Comparison of ENCODE assay signal across 8 cellular contexts in genomic region chr3:12556243-12556722, GRCh38. TPM values are rescaled to one million over a fixed set of nuclear protein-coding genes. Genes with fewer than 3 reads are reported as not detected.
DNase-seq lines count a peak whose midpoint lies in the region; ATAC-seq and TF ChIP-seq lines count a peak whose summit lies in the region.

No MANE protein-coding gene starts in this region.

- no peaks in the 10 kb centered on the region for H3K9me3 ChIP-seq in CD4-positive, alpha-beta memory T cell (ENCODE audit: control insufficient read depth in 1 of 2, low read length in 2 of 2)
- H3K9me3 ChIP-seq in MG63 (no peaks in the 10 kb centered on the region), colonic mucosa (no peaks in the 10 kb centered on the region), muscle layer of duodenum (ENCODE audit: control insufficient read depth in 1 of 2, low read length in 2 of 2) (no peaks in the 10 kb centered on the region)

- peaks cover 14% of the 10 kb centered on the region for H3K27me3 ChIP-seq in CD4-positive, alpha-beta memory T cell (ENCODE audit: insufficient read depth, low read length)
- H3K27me3 ChIP-seq in MG63 (no peaks in the 10 kb centered on the region), colonic mucosa (peaks cover 3% of the 10 kb centered on the region), muscle layer of duodenum (ENCODE audit: low read depth, low read length) (peaks cover 4% of the 10 kb centered on the region)

- peak overlapping the region; percentile 93 for H3K27ac ChIP-seq in CD4-positive, alpha-beta memory T cell (ENCODE audit: low read depth, low read length)
- peak overlapping the region; percentile 94 for H3K27ac ChIP-seq in colonic mucosa
- H3K27ac ChIP-seq in muscle layer of duodenum (ENCODE audit: low read length) = peak overlapping the region; percentile 86

- CTCF ChIA-PET in CD4-positive, alpha-beta memory T cell (lab: Charles Lee; ENCODE audit: partially characterized antibody) = no interaction called here

- DNase-seq in CD4-positive, alpha-beta memory T cell = peak in 1 of 5 donors; percentile 15
- DNase-seq in MG63 (no peak), colonic mucosa (peak; percentile 22), superior temporal gyrus (ENCODE audit: extremely low spot score) (no peak)

- TF ChIP-seq CTCF in colonic mucosa (IDR thresholded peaks at IDR 0.05) = no peak

- H3K36me3 Mint-ChIP-seq in CD4-positive, alpha-beta memory T cell = peaks cover 0 to 7% of the 10 kb centered on the region in 2 donors

- peak overlapping the region; percentile 76 to 98 (median 91) for H3K27ac Mint-ChIP-seq in CD4-positive, alpha-beta memory T cell

- H3K9ac ChIP-seq in colonic mucosa (ENCODE audit: low read depth in 2 of 2, low read length in 2 of 2) = peak overlapping the region; percentile 90 to 93

- H3K27me3 Mint-ChIP-seq in CD4-positive, alpha-beta memory T cell = peaks cover 21 to 23% of the 10 kb centered on the region in 2 donors

- intact Hi-C loops in CD4-positive, alpha-beta memory T cell (cut with micrococcal nuclease) = loop anchor here (2.0 kb wide), 1 partner anchor 163 kb away; no protein-coding TSS in a partner anchor
- intact Hi-C loops in colonic mucosa (cut with DNase I) = no loop called here

- peaks cover 42 to 62% (median 51%) of the 10 kb centered on the region in 4 donors for H3K4me1 Mint-ChIP-seq in CD4-positive, alpha-beta memory T cell

- H3K36me3 ChIP-seq in CD4-positive, alpha-beta memory T cell (ENCODE audit: insufficient read depth, low read length) = no peaks in the 10 kb centered on the region
- no peaks in the 10 kb centered on the region for H3K36me3 ChIP-seq in MG63
- no peaks in the 10 kb centered on the region for H3K36me3 ChIP-seq in colonic mucosa
- H3K36me3 ChIP-seq in muscle layer of duodenum (ENCODE audit: control insufficient read depth in 1 of 2, insufficient read depth in 2 of 2, low read length in 2 of 2) = no peaks in the 10 kb centered on the region

- no peaks in the 10 kb centered on the region for H3K9me3 Mint-ChIP-seq in CD4-positive, alpha-beta memory T cell

- H3K4me1 ChIP-seq in CD4-positive, alpha-beta memory T cell (ENCODE audit: insufficient read depth, low read length) = peaks cover 46% of the 10 kb centered on the region
- peaks cover 7% of the 10 kb centered on the region for H3K4me1 ChIP-seq in colonic mucosa
- H3K4me1 ChIP-seq in muscle layer of duodenum (ENCODE audit: control insufficient read depth in 1 of 2, insufficient read depth in 2 of 2, low read length in 2 of 2) = peaks cover 4 to 39% of the 10 kb centered on the region in 2 donors

- ATAC-seq in GM18909 (IDR thresholded peaks at IDR 0.05; ENCODE audit: poor library complexity, unreplicated experiment) (no peak), GM21723 (IDR thresholded peaks at IDR 0.05; ENCODE audit: unreplicated experiment) (no peak), GM21447 (IDR thresholded peaks at IDR 0.05; ENCODE audit: unreplicated experiment) (no peak)

- H3K4me3 ChIP-seq in CD4-positive, alpha-beta memory T cell (ENCODE audit: low read length in 2 of 2) = peak overlapping the region; percentile 75 to 92
- peak overlapping the region; percentile 93 for H3K4me3 ChIP-seq in MG63
- peak overlapping the region; percentile 70 for H3K4me3 ChIP-seq in colonic mucosa
- peak overlapping the region; percentile 76 to 77 for H3K4me3 ChIP-seq in muscle layer of duodenum (ENCODE audit: low read depth in 1 of 2, low read length in 2 of 2)

- H3K4me3 Mint-ChIP-seq in CD4-positive, alpha-beta memory T cell = peak overlapping the region; percentile 89 to 99 (median 94)

- POLR2A ChIA-PET in CD4-positive, alpha-beta memory T cell (lab: Charles Lee; ENCODE audit: partially characterized antibody) = interaction anchor here (1.1 to 2.0 kb wide), 3 partner anchors 72 to 108 kb away, joined by 3 to 15 read pairs (median 9); partner anchors contain the start of genes RAF1 and TSEN2

RNA-seq across cellular contexts. Expression of gene MKRN2, which starts 0.6 kb away (rescaled TPM):
- 10 to 100 TPM; 31.7 to 32.0 TPM for total RNA-seq in CD4-positive, alpha-beta memory T cell
- polyA plus RNA-seq in CD4-positive, alpha-beta memory T cell = 10 to 100 TPM; 43.0 to 60.3 TPM
- 15.8 and 25.5 TPM in 2 replicates for total RNA-seq in MG63 (2014; rRNA removed; shearing (Covaris generic); ENCODE audit: low replicate concordance)
- 10 to 100 TPM; 20.9 to 21.2 TPM for total RNA-seq in colonic mucosa

RNA-seq across cellular contexts. Expression of gene MKRN2OS, which starts 11.0 kb away (rescaled TPM):
- not detected for total RNA-seq in CD4-positive, alpha-beta memory T cell
- not detected for polyA plus RNA-seq in CD4-positive, alpha-beta memory T cell
- total RNA-seq in MG63 (2014; rRNA removed; shearing (Covaris generic); ENCODE audit: low replicate concordance) = not detected in 2 replicates
- total RNA-seq in colonic mucosa = 1 to 10 TPM; 6.1 to 6.5 TPM
